Comparison of ENCODE assay signal across 17 cellular contexts in genomic region chr6:139904158-139904533, GRCh38.
DNase-seq lines count a peak whose midpoint lies in the region; ATAC-seq and TF ChIP-seq lines count a peak whose summit lies in the region.
"Had no signal": no experiment of that assay in that cellular context is flagged by ENCODE, and none has a peak within 500 bp of the region (broad histone marks: within the 10 kb centered on the region; RNA-seq: fewer than 3 reads in every experiment).

No MANE protein-coding gene starts in this region.

- H3K27ac Mint-ChIP-seq in T-helper 17 cell, result peak overlapping the region; percentile 22

- H3K27ac ChIP-seq in adrenal gland, result no peak overlapping the region
- no peak overlapping the region for H3K27ac ChIP-seq in stomach
- H3K27ac ChIP-seq: tibial artery had no signal

- H3K27me3 Mint-ChIP-seq in T-helper 17 cell, result peaks cover 7% of the 10 kb centered on the region

- TF ChIP-seq POLR2A in adrenal gland (IDR thresholded peaks at IDR 0.05), result no peak
- TF ChIP-seq POLR2A in stomach (IDR thresholded peaks at IDR 0.05), result no peak

- H3K27me3 ChIP-seq in adrenal gland (no peaks in the 10 kb centered on the region), stomach (no peaks in the 10 kb centered on the region)
- H3K27me3 ChIP-seq: Peyer's patch, tibial artery had no signal

- H3K36me3 ChIP-seq in adrenal gland (replicated peaks in 1 of 2) (no peaks in the 10 kb centered on the region), stomach (no peaks in the 10 kb centered on the region)
- H3K36me3 ChIP-seq: HAP-1, Peyer's patch, tibial artery had no signal

- H3K9me3 ChIP-seq in T-helper 17 cell (ENCODE audit: control insufficient read depth, low read length, poor library complexity, severe bottlenecking) (no peaks in the 10 kb centered on the region), adrenal gland (replicated peaks in 1 of 3) (no peaks in the 10 kb centered on the region), stomach (no peaks in the 10 kb centered on the region)
- H3K9me3 ChIP-seq: HAP-1, Peyer's patch, tibial artery had no signal

- H3K4me3 ChIP-seq in adrenal gland, result no peak overlapping the region
- no peak overlapping the region for H3K4me3 ChIP-seq in stomach
- H3K4me3 ChIP-seq: HAP-1, Peyer's patch, skin epidermis, tibial artery had no signal

- no peak overlapping the region for H3K4me3 Mint-ChIP-seq in T-helper 17 cell
- H3K4me3 Mint-ChIP-seq: natural killer cell treated with Interleukin-12 subunit alpha and Interleukin-12 subunit beta and Interleukin-15 and Interleukin-18, amount 100 ng/mL, for 72 hours; T-helper 1 cell treated with Interleukin-12 subunit alpha and Interleukin-12 subunit beta and Interleukin-4 antibody, amounts not matched to agents 30 μg/mL and 1 μg/mL, for 36 hours had no signal

- no peaks in the 10 kb centered on the region for H3K36me3 Mint-ChIP-seq in T-helper 17 cell (ENCODE audit: low read depth)
- H3K36me3 Mint-ChIP-seq: natural killer cell treated with Interleukin-12 subunit alpha and Interleukin-12 subunit beta and Interleukin-15 and Interleukin-18, amount 100 ng/mL, for 72 hours had no signal

- TF ChIP-seq CTCF in adrenal gland (IDR thresholded peaks at IDR 0.05) (no peak), stomach (IDR thresholded peaks at IDR 0.05) (no peak)

- DNase-seq in T-helper 17 cell, result no peak
- peak; percentile 52 for DNase-seq in renal cortical epithelial cell (ENCODE audit: low read depth)
- DNase-seq in adrenal gland, result no peak
- DNase-seq in HT-29 (ENCODE audit: low spot score), result no peak
- DNase-seq in NCI-H510A treated with DMSO at 0.1 percent for 48 hours (lab: John Stamatoyannopoulos, UW), result no peak
- no peak for DNase-seq in stomach
- DNase-seq: activated CD4-positive, alpha-beta T cell treated with anti-CD3 and anti-CD28 coated beads, Interleukin-2, amount 50 U/mL, for 4 hours; activated gamma-delta T cell treated with Interleukin-2 at 50 U/mL for 16 hours; GDM1; tibial artery had no signal

- intact Hi-C loops in adrenal gland (cut with DNase I), result no loop called here
- intact Hi-C loops in stomach (cut with DNase I; ENCODE audit: low total_unique reads), result no loop called here

- peak; percentile 29 for ATAC-seq in GM19452 (IDR thresholded peaks at IDR 0.05; ENCODE audit: unreplicated experiment)
- peak; percentile 5 for ATAC-seq in HG03064 (IDR thresholded peaks at IDR 0.05; ENCODE audit: low read depth, unreplicated experiment)
- ATAC-seq in T-helper 17 cell, result no peak

- peaks cover 7% of the 10 kb centered on the region for H3K4me1 Mint-ChIP-seq in T-helper 17 cell

- H3K4me1 ChIP-seq in adrenal gland (replicated peaks in 1 of 2) (no peaks in the 10 kb centered on the region), stomach (no peaks in the 10 kb centered on the region)
- H3K4me1 ChIP-seq: HAP-1, tibial artery had no signal

- no peak for TF ChIP-seq EP300 in stomach (IDR thresholded peaks at IDR 0.05)
